ENCODE assay signal across 8 cellular contexts in genomic region chr17:4998027-4998665, GRCh38. TPM values are rescaled to one million over a fixed set of nuclear protein-coding genes. Genes with fewer than 3 reads are reported as not detected.
DNase-seq lines count a peak whose midpoint lies in the region; ATAC-seq and TF ChIP-seq lines count a peak whose summit lies in the region.

No MANE protein-coding gene starts in this region.

- peak overlapping the region; percentile 88 for H3K4me3 ChIP-seq in parathyroid adenoma (ENCODE audit: low read depth, low read length)

- no peak for TF ChIP-seq CTCF in parathyroid adenoma (IDR thresholded peaks at IDR 0.05)

- no peaks in the 10 kb centered on the region for H3K36me3 ChIP-seq in parathyroid adenoma (ENCODE audit: control insufficient read depth, insufficient read depth, low read length)

- no peaks in the 10 kb centered on the region for H3K9me3 ChIP-seq in parathyroid adenoma (ENCODE audit: control insufficient read depth, low read length)

- H3K27ac ChIP-seq in parathyroid adenoma: no peak overlapping the region

- no peaks in the 10 kb centered on the region for H3K79me2 ChIP-seq in parathyroid adenoma

- peaks cover 5% of the 10 kb centered on the region for H3K4me1 ChIP-seq in parathyroid adenoma

- H2AFZ ChIP-seq in parathyroid adenoma: peak overlapping the region; percentile 71

- H3K4me2 ChIP-seq in parathyroid adenoma (ENCODE audit: low read length): peak overlapping the region; percentile 95

- intact Hi-C loops in Right ventricle myocardium superior (cut with DNase I): no loop called here

- no peaks in the 10 kb centered on the region for H3K27me3 ChIP-seq in parathyroid adenoma (ENCODE audit: control insufficient read depth, insufficient read depth, low read length)

- ATAC-seq in HG03103 (IDR thresholded peaks at IDR 0.05; ENCODE audit: low read depth, unreplicated experiment) (peak; percentile 7), Right ventricle myocardium superior (ENCODE audit: poor library complexity) (peak; percentile 23)

- DNase-seq in DMS53 (lab: John Stamatoyannopoulos, UW): peak; percentile 36
- DNase-seq in DMS53 treated with DMSO at 0.1 percent for 48 hours (lab: John Stamatoyannopoulos, UW; ENCODE audit: unreplicated experiment): no peak
- DNase-seq in activated CD8-positive, alpha-beta memory T cell treated with anti-CD3 and anti-CD28 coated beads, Interleukin-2, amount 50 U/mL, for 48 hours: peak; percentile 71
- DNase-seq in Right ventricle myocardium superior: peak; percentile 75
- DNase-seq in GM03348 (ENCODE audit: low spot score): no peak
- DNase-seq in NCI-H69 (lab: John Stamatoyannopoulos, UW): no peak

- H3K9ac ChIP-seq in parathyroid adenoma: no peak overlapping the region

RNA-seq across cellular contexts. Expression of gene KIF1C, which starts 0.4 kb away (rescaled TPM):
- total RNA-seq in Right ventricle myocardium superior: 720 TPM

RNA-seq across cellular contexts. Expression of gene INCA1, which starts 0.8 kb away (rescaled TPM):
- total RNA-seq in Right ventricle myocardium superior: 2.8 TPM

RNA-seq across cellular contexts. Expression of gene CAMTA2, which starts 10.7 kb away (rescaled TPM):
- total RNA-seq in Right ventricle myocardium superior: 29.4 TPM

RNA-seq across cellular contexts. Expression of gene SPAG7, which starts 30.5 kb away (rescaled TPM):
- 158 TPM for total RNA-seq in Right ventricle myocardium superior

RNA-seq across cellular contexts. Expression of gene SLC52A1, which starts 37.1 kb away (rescaled TPM):
- total RNA-seq in Right ventricle myocardium superior: not detected

Comparison
In these comparisons a context has a peak if more than half of its experiments do, and no peak if none do; other contexts are left out.
1. DNase-seq: peak in DMS53 (single experiment), activated CD8-positive, alpha-beta memory T cell treated with anti-CD3 and anti-CD28 coated beads, Interleukin-2, amount 50 U/mL, for 48 hours (single experiment) and Right ventricle myocardium superior (single experiment); none in DMS53 treated with DMSO at 0.1 percent for 48 hours (single experiment), GM03348 (single experiment) and NCI-H69 (single experiment).